25 cellular contexts compared by ENCODE assay signal in the genomic region with DNA sequence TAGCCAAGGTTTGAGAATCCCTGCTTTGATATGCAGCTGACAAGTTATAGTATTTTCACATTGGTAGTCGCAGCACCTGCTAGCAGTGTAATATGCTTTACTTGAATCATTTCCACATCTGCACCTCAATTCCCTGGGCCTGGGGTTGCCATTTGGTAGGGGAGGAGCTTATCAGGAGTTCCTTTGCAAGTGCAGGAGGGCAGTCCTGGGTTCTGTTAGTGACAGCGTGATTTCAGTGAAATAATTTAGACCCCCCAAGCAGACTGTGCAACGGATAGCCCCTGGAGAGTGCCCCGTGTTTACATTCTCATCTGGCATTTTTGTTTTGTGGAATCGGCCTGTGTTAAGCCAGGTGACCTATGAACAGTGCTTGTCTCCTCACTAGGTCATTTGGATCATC. TPM values are rescaled to one million over a fixed set of nuclear protein-coding genes. Genes with fewer than 3 reads are reported as not detected.
"Had no signal": no experiment of that assay in that cellular context is flagged by ENCODE, and none has a peak within 500 bp of the region (broad histone marks: within the 10 kb centered on the region; RNA-seq: fewer than 3 reads in every experiment).

No MANE protein-coding gene starts in this region.

- FAIRE-seq: endometrium, frontal cortex, pancreas had no signal

- DNase-seq: cortex of kidney; dorsolateral prefrontal cortex; effector CD8-positive, alpha-beta T cell; heart right ventricle; hypothalamus; islet precursor cell; mammary epithelial cell; naive thymus-derived CD4-positive, alpha-beta T cell; occipital lobe; pancreas; right cardiac atrium; stimulated activated CD4-positive, alpha-beta T cell treated with anti-CD3 and anti-CD28 coated beads, Interleukin-2, amount 100 ng/mL, for 48 hours; stimulated activated naive CD8-positive, alpha-beta T cell treated with anti-CD3 and anti-CD28 coated beads, Interleukin-15, Interleukin-2, amounts not matched to agents 100 U/mL and 50 U/mL, for 24 hours; testis; upper lobe of right lung had no signal

- H3K27ac ChIP-seq: dorsolateral prefrontal cortex, heart right ventricle, neural progenitor cell, pancreas, testis, tibial nerve, upper lobe of right lung, vagina had no signal

- H3K4me3 ChIP-seq: dorsolateral prefrontal cortex, heart right ventricle, neural progenitor cell, pancreas, smooth muscle cell, testis, tibial nerve, upper lobe of right lung, vagina had no signal

- H3K4me3 Mint-ChIP-seq: naive thymus-derived CD4-positive, alpha-beta T cell; neural progenitor cell had no signal

- H3K36me3 ChIP-seq: neural progenitor cell had no signal

- H3K9me3 ChIP-seq: heart right ventricle, pancreas, testis, tibial nerve, upper lobe of right lung, vagina had no signal

- H3K27me3 ChIP-seq: dorsolateral prefrontal cortex, heart right ventricle, neural progenitor cell, pancreas, testis, tibial nerve, upper lobe of right lung, vagina had no signal

- H3K27me3 Mint-ChIP-seq: naive thymus-derived CD4-positive, alpha-beta T cell; progenitor cell of endocrine pancreas had no signal

- ATAC-seq: esophagus mucosa, heart right ventricle, left lobe of liver, pancreas, right cardiac atrium, upper lobe of right lung had no signal

- H3K27ac Mint-ChIP-seq: neural progenitor cell, progenitor cell of endocrine pancreas had no signal

- H3K9me3 Mint-ChIP-seq: neural progenitor cell had no signal

RNA-seq across cellular contexts. Expression of gene SLA2, which starts 34.4 kb away (rescaled TPM):
- total RNA-seq: fibroblast of lung, mammary epithelial cell, occipital lobe, smooth muscle cell had no signal
